Comparison of ENCODE assay signal across 13 cellular contexts in genomic region chr2:145638675-145639074, GRCh38.
DNase-seq lines count a peak whose midpoint lies in the region; ATAC-seq, FAIRE-seq and TF ChIP-seq lines count a peak whose summit lies in the region.
"Had no signal": no experiment of that assay in that cellular context is flagged by ENCODE, and none has a peak within 500 bp of the region (broad histone marks: within the 10 kb centered on the region; RNA-seq: fewer than 3 reads in every experiment).

No MANE protein-coding gene starts in this region.

- no peak overlapping the region for H3K9ac ChIP-seq in HepG2 (ENCODE audit: insufficient read depth, low read depth, low read length)
- H3K9ac ChIP-seq in Karpas-422 (ENCODE audit: low read length), result no peak overlapping the region

- H3K79me2 ChIP-seq in HepG2 (ENCODE audit: insufficient read depth, low read length) (no peaks in the 10 kb centered on the region), Karpas-422 (ENCODE audit: low read length) (no peaks in the 10 kb centered on the region)

- H3K4me1 ChIP-seq in HepG2 (ENCODE audit: insufficient read depth, low read length), result no peaks in the 10 kb centered on the region
- H3K4me1 ChIP-seq in Karpas-422 (ENCODE audit: low read length), result no peaks in the 10 kb centered on the region
- H3K4me1 ChIP-seq in adrenal gland (replicated peaks in 1 of 2), result no peaks in the 10 kb centered on the region
- H3K4me1 ChIP-seq: heart right ventricle had no signal

- H3K4me2 ChIP-seq in HepG2 (ENCODE audit: low read depth, low read length) (no peak overlapping the region), Karpas-422 (ENCODE audit: low read depth, low read length, poor library complexity, severe bottlenecking) (no peak overlapping the region)

- no peak overlapping the region for H3K4me3 Mint-ChIP-seq in MCF 10A (ENCODE audit: unreplicated experiment)
- H3K4me3 Mint-ChIP-seq: activated T-helper 1 cell treated with anti-CD3 and anti-CD28 coated beads, Interleukin-12 subunit alpha, Interleukin-12 subunit beta, Interleukin-2, Interleukin-4 antibody, amounts not matched to agents 30 ng/mL and 10 ng/mL and 1 ng/mL, durations not matched to agents 14 hours and 24 hours and 36 hours had no signal

- H3K27ac ChIP-seq in HL-60 (replicated peaks) (no peak overlapping the region), HepG2 (ENCODE audit: extremely low read length, insufficient read depth, low read length) (no peak overlapping the region), Karpas-422 (ENCODE audit: low read length) (no peak overlapping the region), adrenal gland (no peak overlapping the region)
- H3K27ac ChIP-seq: heart right ventricle had no signal

- WGBS in HepG2 (ENCODE audit: low lambda C conversion rate), result 1% methylated on average over 2 of the region's 2 CpGs
- WGBS in adrenal gland, 4 donors, result 54 to 79% (median 58%) methylated on average over 2 of the region's 2 CpGs

- CTCF ChIA-PET in HepG2 (lab: Yijun Ruan, JAX; ENCODE audit: low intra/inter-chr PET ratio, low total read pairs) (no interaction called here), MCF 10A (lab: Yijun Ruan, JAX) (no interaction called here)

- H3K9me2 ChIP-seq in Karpas-422 (replicated peaks; ENCODE audit: insufficient read depth, low read length), result no peaks in the 10 kb centered on the region

- intact Hi-C loops in HepG2 (cut with micrococcal nuclease; ENCODE audit: unreplicated experiment) (no loop called here), adrenal gland (cut with DNase I) (no loop called here), MCF 10A (cut with micrococcal nuclease) (no loop called here)

- no peak for TF ChIP-seq POLR2A in HepG2 (IDR thresholded peaks at IDR 0.05; ENCODE audit: insufficient read depth in 1 of 2, low read depth in 2 of 2, low read length in 2 of 2)
- TF ChIP-seq POLR2A in adrenal gland (IDR thresholded peaks at IDR 0.05), result no peak

- TF ChIP-seq EP300 in HepG2 (IDR thresholded peaks at IDR 0.05; ENCODE audit: low read depth in 2 of 2, low read length in 2 of 2) (no peak), HepG2 (CRISPR knock-in tag; IDR thresholded peaks at IDR 0.05; ENCODE audit: borderline replicate concordance) (no peak)

- ATAC-seq in GM21576 (IDR thresholded peaks at IDR 0.05; ENCODE audit: unreplicated experiment) (peak; percentile 75), HepG2 (peak; percentile 75)
- ATAC-seq: heart right ventricle had no signal

- H3K36me3 Mint-ChIP-seq in MCF 10A (ENCODE audit: insufficient read depth, unreplicated experiment), result no peaks in the 10 kb centered on the region

- H3K27me3 Mint-ChIP-seq in MCF 10A (ENCODE audit: insufficient read depth, unreplicated experiment), result no peaks in the 10 kb centered on the region

- no peaks in the 10 kb centered on the region for H3K4me1 Mint-ChIP-seq in MCF 10A (ENCODE audit: insufficient read depth, unreplicated experiment)

- H3K4me3 ChIP-seq in HL-60 (replicated peaks; ENCODE audit: insufficient read depth, low read length) (no peak overlapping the region), HepG2 (replicated peaks in 1 of 3; ENCODE audit: insufficient read depth in 1 of 3, low read depth in 2 of 3, low read length in 3 of 3) (no peak overlapping the region), Karpas-422 (ENCODE audit: low read length) (no peak overlapping the region), adrenal gland (no peak overlapping the region)
- H3K4me3 ChIP-seq: heart right ventricle had no signal

- FAIRE-seq in HepG2 (lab: Jason Lieb, UNC), result peak; percentile 21
- FAIRE-seq: small intestine, TTC549 had no signal

- no peaks in the 10 kb centered on the region for H3K9me3 ChIP-seq in HepG2 (ENCODE audit: low read length)
- H3K9me3 ChIP-seq in Karpas-422 (ENCODE audit: low read length), result no peaks in the 10 kb centered on the region
- H3K9me3 ChIP-seq in adrenal gland (replicated peaks in 1 of 3), result no peaks in the 10 kb centered on the region
- H3K9me3 ChIP-seq: heart right ventricle had no signal

- H3K36me3 ChIP-seq in HepG2 (replicated peaks in 1 of 2; ENCODE audit: control insufficient read depth in 1 of 2, insufficient read depth in 2 of 2, low read length in 2 of 2) (no peaks in the 10 kb centered on the region), Karpas-422 (ENCODE audit: insufficient read depth, low read length) (no peaks in the 10 kb centered on the region), adrenal gland (replicated peaks in 1 of 2) (no peaks in the 10 kb centered on the region)
- H3K36me3 ChIP-seq: heart right ventricle had no signal

- POLR2A ChIA-PET in HepG2 (lab: Yijun Ruan, JAX) (no interaction called here), MCF 10A (lab: Yijun Ruan, JAX) (no interaction called here)

- in situ Hi-C loops in GM13977 (cut with MboI; ENCODE audit: low pct_unique_long_range_greater_than_20kb, low sequenced_read_pairs, unreplicated experiment) (no loop called here), HepG2 (cut with HindIII; ENCODE audit: extremely low pct_ligation_motif_present, low pct_unique_long_range_greater_than_20kb) (no loop called here)

- H3K27ac Mint-ChIP-seq in MCF 10A (ENCODE audit: low read depth, unreplicated experiment), result no peak overlapping the region
- H3K27ac Mint-ChIP-seq: activated T-helper 1 cell treated with anti-CD3 and anti-CD28 coated beads, Interleukin-12 subunit alpha, Interleukin-12 subunit beta, Interleukin-2, Interleukin-4 antibody, amounts not matched to agents 30 ng/mL and 10 ng/mL and 1 ng/mL, durations not matched to agents 14 hours and 24 hours and 36 hours had no signal

- H2AFZ ChIP-seq in HepG2 (ENCODE audit: low read length), result no peak overlapping the region
- H2AFZ ChIP-seq in Karpas-422 (ENCODE audit: low read length), result no peak overlapping the region

- no peaks in the 10 kb centered on the region for H3K9me3 Mint-ChIP-seq in MCF 10A (ENCODE audit: unreplicated experiment)
- H3K9me3 Mint-ChIP-seq: activated T-helper 1 cell treated with anti-CD3 and anti-CD28 coated beads, Interleukin-12 subunit alpha, Interleukin-12 subunit beta, Interleukin-2, Interleukin-4 antibody, amounts not matched to agents 30 ng/mL and 10 ng/mL and 1 ng/mL, durations not matched to agents 14 hours and 24 hours and 36 hours had no signal

- no peak for TF ChIP-seq RAD21 in HepG2 (CRISPR knock-in tag; IDR thresholded peaks at IDR 0.05)

- peak; percentile 3 for DNase-seq in GM13977 (ENCODE audit: low spot score)
- peak; percentile 21 to 25 for DNase-seq in HL-60 (ENCODE audit: low read depth in 1 of 2, low spot score in 1 of 2)
- DNase-seq in HepG2 (ENCODE audit: low spot score), result no peak
- no peak for DNase-seq in Karpas-422
- no peak for DNase-seq in adrenal gland
- DNase-seq in MCF 10A (ENCODE audit: unreplicated experiment), result no peak
- no peak for DNase-seq in mesenteric fat pad (ENCODE audit: low spot score)
- DNase-seq: heart right ventricle, NCI-H1048, small intestine had no signal

- no peaks in the 10 kb centered on the region for H4K20me1 ChIP-seq in HepG2 (ENCODE audit: insufficient read depth, low read length)
- H4K20me1 ChIP-seq in Karpas-422 (ENCODE audit: insufficient read depth, low read depth, low read length), result no peaks in the 10 kb centered on the region

- BruUV-seq in HepG2 (replicated peaks; lab: Mats Ljungman, UMichigan), result no TSS peak
- BruUV-seq in MCF 10A (replicated peaks; lab: Mats Ljungman, UMichigan), result no TSS peak

- H3K27me3 ChIP-seq in HL-60 (ENCODE audit: insufficient read depth, poor library complexity, severe bottlenecking) (no peaks in the 10 kb centered on the region), HepG2 (ENCODE audit: control insufficient read depth in 1 of 2, insufficient read depth in 2 of 2, low read length in 2 of 2) (no peaks in the 10 kb centered on the region), Karpas-422 (ENCODE audit: low read length) (no peaks in the 10 kb centered on the region), adrenal gland (no peaks in the 10 kb centered on the region)
- H3K27me3 ChIP-seq: heart right ventricle had no signal

- TF ChIP-seq CTCF in GM13977 (IDR thresholded peaks at IDR 0.05; ENCODE audit: extremely low read depth, insufficient read depth, missing control alignments) (no peak), HL-60 (IDR thresholded peaks at IDR 0.05; ENCODE audit: insufficient read depth, low read length) (no peak), HepG2 (CRISPR knock-in tag; IDR thresholded peaks at IDR 0.05) (no peak), adrenal gland (IDR thresholded peaks at IDR 0.05) (peak in 1 of 6 experiments; percentile 8), MCF 10A (IDR thresholded peaks at IDR 0.05; ENCODE audit: unreplicated experiment) (no peak)

TF ChIP-seq in HepG2, 621 proteins besides CTCF, POLR2A, EP300 and RAD21 (continues in another document):
- TF ChIP-seq ZSCAN21 (CRISPR knock-in tag; IDR thresholded peaks at IDR 0.05; ENCODE audit: borderline replicate concordance), result no peak
- no peak for TF ChIP-seq ZNF7 (CRISPR knock-in tag; IDR thresholded peaks at IDR 0.05)
- TF ChIP-seq NBN (conservative IDR thresholded peaks at IDR 0.05), result no peak
- no peak for TF ChIP-seq KMT2B (CRISPR knock-in tag; IDR thresholded peaks at IDR 0.05)
- TF ChIP-seq ZNF350 (CRISPR knock-in tag; IDR thresholded peaks at IDR 0.05; ENCODE audit: borderline replicate concordance, low read depth), result no peak
- TF ChIP-seq KAT7 (CRISPR knock-in tag; IDR thresholded peaks at IDR 0.05; ENCODE audit: borderline replicate concordance), result no peak
- no peak for TF ChIP-seq SRSF4 (IDR thresholded peaks at IDR 0.05; ENCODE audit: low read depth, low read length, poor library complexity, severe bottlenecking)

Comparison
In these comparisons a context has a peak if more than half of its experiments do, and no peak if none do; other contexts are left out.
1. DNase-seq: peak in GM13977 (single experiment) and HL-60 (2 of 2); none in HepG2 (single experiment), Karpas-422 (single experiment), adrenal gland (0 of 7), MCF 10A (single experiment) and mesenteric fat pad (single experiment).